In genomic region chr15:90901799-90902655, GRCh38 we compare ENCODE assay signal across 1 cellular context.
TF ChIP-seq lines count a peak whose summit lies in the region.

No MANE protein-coding gene starts in this region.

TF ChIP-seq in HepG2, 621 proteins besides CTCF, POLR2A, EP300 and RAD21 (continued from another document and continues in another):
- TF ChIP-seq ZNF749 (CRISPR knock-in tag; IDR thresholded peaks at IDR 0.05; ENCODE audit: borderline replicate concordance) (no peak), YY1 (IDR thresholded peaks at IDR 0.05; ENCODE audit: insufficient read depth, insufficient replicate concordance, low read depth, low read length) (peak; percentile 28), PRPF4 (IDR thresholded peaks at IDR 0.05; ENCODE audit: low read depth, low read length, poor library complexity, severe bottlenecking) (no peak), FOXO1 (CRISPR knock-in tag; IDR thresholded peaks at IDR 0.05) (peak; percentile 62), HDAC2 (CRISPR knock-in tag; IDR thresholded peaks at IDR 0.05) (peak; percentile 56; the same call in 1 of the 2 replicates), CHCHD3 (CRISPR knock-in tag; IDR thresholded peaks at IDR 0.05) (no peak), JARID2 (CRISPR knock-in tag; IDR thresholded peaks at IDR 0.05; ENCODE audit: insufficient replicate concordance) (no peak), ZC3H4 (CRISPR knock-in tag; IDR thresholded peaks at IDR 0.05; ENCODE audit: borderline replicate concordance) (no peak), HNF4A (CRISPR knock-in tag; IDR thresholded peaks at IDR 0.05) (no peak), KDM3A (CRISPR knock-in tag; IDR thresholded peaks at IDR 0.05; ENCODE audit: low read depth) (0 out of 2 replicates have a peak, but pooled peaks have one; percentile 63), ATF3 (CRISPR knock-in tag; IDR thresholded peaks at IDR 0.05) (peak; percentile 53; the same call in 1 of the 2 replicates), XBP1 (CRISPR knock-in tag; IDR thresholded peaks at IDR 0.05) (no peak), ZFX (CRISPR knock-in tag; IDR thresholded peaks at IDR 0.05; ENCODE audit: low read depth) (peak; percentile 89), NBN (conservative IDR thresholded peaks at IDR 0.05) (no peak), KLF16 (CRISPR knock-in tag; IDR thresholded peaks at IDR 0.05) (peak in 1 of 2 experiments; percentile 65; a peak in 1 of 4 replicates), MAX (IDR thresholded peaks at IDR 0.05) (peak; percentile 58), ZNF574 (CRISPR knock-in tag; IDR thresholded peaks at IDR 0.05) (peak; percentile 88), RFXAP (CRISPR knock-in tag; IDR thresholded peaks at IDR 0.05; ENCODE audit: borderline replicate concordance) (peak; percentile 45; the same call in 1 of the 2 replicates), CCAR2 (optimal IDR thresholded peaks at IDR 0.05; ENCODE audit: low read depth, low read length) (no peak), SOX5 (CRISPR knock-in tag; IDR thresholded peaks at IDR 0.05; ENCODE audit: borderline replicate concordance) (no peak), ZNF563 (CRISPR knock-in tag; IDR thresholded peaks at IDR 0.05) (0 out of 2 replicates have a peak, but pooled peaks have one; percentile 5), GZF1 (CRISPR knock-in tag; IDR thresholded peaks at IDR 0.05) (no peak), WIZ (CRISPR knock-in tag; IDR thresholded peaks at IDR 0.05) (no peak), MIER3 (CRISPR knock-in tag; IDR thresholded peaks at IDR 0.05; ENCODE audit: borderline replicate concordance) (peak; percentile 63; the same call in 1 of the 2 replicates), THAP11 (CRISPR knock-in tag; IDR thresholded peaks at IDR 0.05) (no peak), MXD4 (CRISPR knock-in tag; IDR thresholded peaks at IDR 0.05) (0 out of 2 replicates have a peak, but pooled peaks have one; percentile 49), NR2F6 (IDR thresholded peaks at IDR 0.05) (no peak), NR2F6 (CRISPR knock-in tag; IDR thresholded peaks at IDR 0.05) (peak; percentile 34; the same call in 1 of the 2 replicates), FOXA1 (IDR thresholded peaks at IDR 0.05) (no peak), FOXA1 (CRISPR knock-in tag; IDR thresholded peaks at IDR 0.05) (0 out of 2 replicates have a peak, but pooled peaks have one; percentile 18), SRSF1 (optimal IDR thresholded peaks at IDR 0.05; ENCODE audit: low read depth, low read length) (no peak), ZBTB4 (CRISPR knock-in tag; IDR thresholded peaks at IDR 0.05; ENCODE audit: borderline replicate concordance) (no peak), ETV5 (CRISPR knock-in tag; IDR thresholded peaks at IDR 0.05; ENCODE audit: borderline replicate concordance) (peak; percentile 41; the same call in 1 of the 2 replicates), ZNF577 (CRISPR knock-in tag; IDR thresholded peaks at IDR 0.05; ENCODE audit: borderline replicate concordance, low read depth) (no peak), HOXA9 (CRISPR knock-in tag; IDR thresholded peaks at IDR 0.05; ENCODE audit: borderline replicate concordance) (no peak), BRD4 (CRISPR knock-in tag; IDR thresholded peaks at IDR 0.05) (0 out of 2 replicates have a peak, but pooled peaks have one; percentile 22), ZNF362 (CRISPR knock-in tag; IDR thresholded peaks at IDR 0.05; ENCODE audit: borderline replicate concordance) (no peak)
- TF ChIP-seq, protein P1, sequence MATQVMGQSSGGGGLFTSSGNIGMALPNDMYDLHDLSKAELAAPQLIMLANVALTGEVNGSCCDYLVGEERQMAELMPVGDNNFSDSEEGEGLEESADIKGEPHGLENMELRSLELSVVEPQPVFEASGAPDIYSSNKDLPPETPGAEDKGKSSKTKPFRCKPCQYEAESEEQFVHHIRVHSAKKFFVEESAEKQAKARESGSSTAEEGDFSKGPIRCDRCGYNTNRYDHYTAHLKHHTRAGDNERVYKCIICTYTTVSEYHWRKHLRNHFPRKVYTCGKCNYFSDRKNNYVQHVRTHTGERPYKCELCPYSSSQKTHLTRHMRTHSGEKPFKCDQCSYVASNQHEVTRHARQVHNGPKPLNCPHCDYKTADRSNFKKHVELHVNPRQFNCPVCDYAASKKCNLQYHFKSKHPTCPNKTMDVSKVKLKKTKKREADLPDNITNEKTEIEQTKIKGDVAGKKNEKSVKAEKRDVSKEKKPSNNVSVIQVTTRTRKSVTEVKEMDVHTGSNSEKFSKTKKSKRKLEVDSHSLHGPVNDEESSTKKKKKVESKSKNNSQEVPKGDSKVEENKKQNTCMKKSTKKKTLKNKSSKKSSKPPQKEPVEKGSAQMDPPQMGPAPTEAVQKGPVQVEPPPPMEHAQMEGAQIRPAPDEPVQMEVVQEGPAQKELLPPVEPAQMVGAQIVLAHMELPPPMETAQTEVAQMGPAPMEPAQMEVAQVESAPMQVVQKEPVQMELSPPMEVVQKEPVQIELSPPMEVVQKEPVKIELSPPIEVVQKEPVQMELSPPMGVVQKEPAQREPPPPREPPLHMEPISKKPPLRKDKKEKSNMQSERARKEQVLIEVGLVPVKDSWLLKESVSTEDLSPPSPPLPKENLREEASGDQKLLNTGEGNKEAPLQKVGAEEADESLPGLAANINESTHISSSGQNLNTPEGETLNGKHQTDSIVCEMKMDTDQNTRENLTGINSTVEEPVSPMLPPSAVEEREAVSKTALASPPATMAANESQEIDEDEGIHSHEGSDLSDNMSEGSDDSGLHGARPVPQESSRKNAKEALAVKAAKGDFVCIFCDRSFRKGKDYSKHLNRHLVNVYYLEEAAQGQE (IDR thresholded peaks at IDR 0.05; ENCODE audit: borderline replicate concordance in 1 of 2, low read depth in 1 of 2, low read length in 2 of 2): no peak
- TF ChIP-seq, protein P2, sequence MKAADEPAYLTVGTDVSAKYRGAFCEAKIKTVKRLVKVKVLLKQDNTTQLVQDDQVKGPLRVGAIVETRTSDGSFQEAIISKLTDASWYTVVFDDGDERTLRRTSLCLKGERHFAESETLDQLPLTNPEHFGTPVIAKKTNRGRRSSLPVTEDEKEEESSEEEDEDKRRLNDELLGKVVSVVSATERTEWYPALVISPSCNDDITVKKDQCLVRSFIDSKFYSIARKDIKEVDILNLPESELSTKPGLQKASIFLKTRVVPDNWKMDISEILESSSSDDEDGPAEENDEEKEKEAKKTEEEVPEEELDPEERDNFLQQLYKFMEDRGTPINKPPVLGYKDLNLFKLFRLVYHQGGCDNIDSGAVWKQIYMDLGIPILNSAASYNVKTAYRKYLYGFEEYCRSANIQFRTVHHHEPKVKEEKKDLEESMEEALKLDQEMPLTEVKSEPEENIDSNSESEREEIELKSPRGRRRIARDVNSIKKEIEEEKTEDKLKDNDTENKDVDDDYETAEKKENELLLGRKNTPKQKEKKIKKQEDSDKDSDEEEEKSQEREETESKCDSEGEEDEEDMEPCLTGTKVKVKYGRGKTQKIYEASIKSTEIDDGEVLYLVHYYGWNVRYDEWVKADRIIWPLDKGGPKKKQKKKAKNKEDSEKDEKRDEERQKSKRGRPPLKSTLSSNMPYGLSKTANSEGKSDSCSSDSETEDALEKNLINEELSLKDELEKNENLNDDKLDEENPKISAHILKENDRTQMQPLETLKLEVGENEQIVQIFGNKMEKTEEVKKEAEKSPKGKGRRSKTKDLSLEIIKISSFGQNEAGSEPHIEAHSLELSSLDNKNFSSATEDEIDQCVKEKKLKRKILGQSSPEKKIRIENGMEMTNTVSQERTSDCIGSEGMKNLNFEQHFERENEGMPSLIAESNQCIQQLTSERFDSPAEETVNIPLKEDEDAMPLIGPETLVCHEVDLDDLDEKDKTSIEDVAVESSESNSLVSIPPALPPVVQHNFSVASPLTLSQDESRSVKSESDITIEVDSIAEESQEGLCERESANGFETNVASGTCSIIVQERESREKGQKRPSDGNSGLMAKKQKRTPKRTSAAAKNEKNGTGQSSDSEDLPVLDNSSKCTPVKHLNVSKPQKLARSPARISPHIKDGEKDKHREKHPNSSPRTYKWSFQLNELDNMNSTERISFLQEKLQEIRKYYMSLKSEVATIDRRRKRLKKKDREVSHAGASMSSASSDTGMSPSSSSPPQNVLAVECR (CRISPR knock-in tag; IDR thresholded peaks at IDR 0.05; ENCODE audit: borderline replicate concordance): peak; percentile 56; the same call in 1 of the 2 replicates
- TF ChIP-seq, protein P3, sequence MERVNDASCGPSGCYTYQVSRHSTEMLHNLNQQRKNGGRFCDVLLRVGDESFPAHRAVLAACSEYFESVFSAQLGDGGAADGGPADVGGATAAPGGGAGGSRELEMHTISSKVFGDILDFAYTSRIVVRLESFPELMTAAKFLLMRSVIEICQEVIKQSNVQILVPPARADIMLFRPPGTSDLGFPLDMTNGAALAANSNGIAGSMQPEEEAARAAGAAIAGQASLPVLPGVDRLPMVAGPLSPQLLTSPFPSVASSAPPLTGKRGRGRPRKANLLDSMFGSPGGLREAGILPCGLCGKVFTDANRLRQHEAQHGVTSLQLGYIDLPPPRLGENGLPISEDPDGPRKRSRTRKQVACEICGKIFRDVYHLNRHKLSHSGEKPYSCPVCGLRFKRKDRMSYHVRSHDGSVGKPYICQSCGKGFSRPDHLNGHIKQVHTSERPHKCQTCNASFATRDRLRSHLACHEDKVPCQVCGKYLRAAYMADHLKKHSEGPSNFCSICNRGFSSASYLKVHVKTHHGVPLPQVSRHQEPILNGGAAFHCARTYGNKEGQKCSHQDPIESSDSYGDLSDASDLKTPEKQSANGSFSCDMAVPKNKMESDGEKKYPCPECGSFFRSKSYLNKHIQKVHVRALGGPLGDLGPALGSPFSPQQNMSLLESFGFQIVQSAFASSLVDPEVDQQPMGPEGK (CRISPR knock-in tag; IDR thresholded peaks at IDR 0.05): 0 out of 2 replicates have a peak, but pooled peaks have one; percentile 27
- TF ChIP-seq, protein P4, sequence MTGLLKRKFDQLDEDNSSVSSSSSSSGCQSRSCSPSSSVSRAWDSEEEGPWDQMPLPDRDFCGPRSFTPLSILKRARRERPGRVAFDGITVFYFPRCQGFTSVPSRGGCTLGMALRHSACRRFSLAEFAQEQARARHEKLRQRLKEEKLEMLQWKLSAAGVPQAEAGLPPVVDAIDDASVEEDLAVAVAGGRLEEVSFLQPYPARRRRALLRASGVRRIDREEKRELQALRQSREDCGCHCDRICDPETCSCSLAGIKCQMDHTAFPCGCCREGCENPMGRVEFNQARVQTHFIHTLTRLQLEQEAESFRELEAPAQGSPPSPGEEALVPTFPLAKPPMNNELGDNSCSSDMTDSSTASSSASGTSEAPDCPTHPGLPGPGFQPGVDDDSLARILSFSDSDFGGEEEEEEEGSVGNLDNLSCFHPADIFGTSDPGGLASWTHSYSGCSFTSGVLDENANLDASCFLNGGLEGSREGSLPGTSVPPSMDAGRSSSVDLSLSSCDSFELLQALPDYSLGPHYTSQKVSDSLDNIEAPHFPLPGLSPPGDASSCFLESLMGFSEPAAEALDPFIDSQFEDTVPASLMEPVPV (CRISPR knock-in tag; IDR thresholded peaks at IDR 0.05): no peak
